1 cellular context compared by ENCODE assay signal in the genomic region with DNA sequence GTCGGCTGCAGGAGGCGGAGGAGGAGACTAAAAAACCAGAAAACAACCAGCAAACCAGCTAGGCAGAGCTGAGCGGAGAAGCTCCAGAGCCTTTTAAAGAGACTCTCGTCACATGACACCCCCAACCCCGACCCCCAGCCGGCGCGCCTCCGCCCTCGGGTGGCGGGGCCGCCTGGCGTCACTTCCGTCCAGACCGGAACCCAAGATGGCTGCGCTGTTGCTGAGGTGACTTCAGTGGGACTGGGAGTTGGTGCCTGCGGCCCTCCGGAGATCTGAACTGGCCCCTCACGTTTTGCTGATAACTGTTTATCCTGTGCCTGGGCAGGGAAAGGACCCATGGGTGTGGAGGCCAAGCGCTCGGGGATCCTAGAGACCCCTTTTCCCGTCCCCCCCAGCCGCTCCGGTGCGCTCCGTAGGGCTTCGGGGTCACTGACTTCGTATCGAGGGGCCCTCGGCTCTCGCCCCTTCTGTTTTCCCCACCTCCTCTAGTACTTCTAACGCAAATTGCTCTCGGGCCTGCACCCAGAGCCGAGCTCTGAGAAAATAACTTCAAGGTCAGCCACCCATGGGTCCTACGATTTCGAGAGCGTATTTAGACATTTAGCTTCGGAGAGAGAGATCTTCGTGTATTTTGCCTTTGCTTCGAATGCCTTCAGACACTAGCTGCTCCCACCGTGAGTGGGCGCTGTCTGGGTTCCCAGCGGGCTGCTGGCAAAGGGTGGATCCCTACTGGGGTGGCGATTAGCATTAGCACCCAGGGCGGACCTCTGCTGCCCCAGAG.
TF ChIP-seq lines count a peak whose summit lies in the region.

A gene with protein sequence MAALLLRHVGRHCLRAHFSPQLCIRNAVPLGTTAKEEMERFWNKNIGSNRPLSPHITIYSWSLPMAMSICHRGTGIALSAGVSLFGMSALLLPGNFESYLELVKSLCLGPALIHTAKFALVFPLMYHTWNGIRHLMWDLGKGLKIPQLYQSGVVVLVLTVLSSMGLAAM (plus strand): TSS at position 181 of the 781 bp plus-strand sequence. CDS start 25 bp downstream, at position 206.

TF ChIP-seq in K562, 482 proteins besides CTCF, POLR2A, EP300 and RAD21 (continued from another document and continues in another):
- TF ChIP-seq, protein P1, sequence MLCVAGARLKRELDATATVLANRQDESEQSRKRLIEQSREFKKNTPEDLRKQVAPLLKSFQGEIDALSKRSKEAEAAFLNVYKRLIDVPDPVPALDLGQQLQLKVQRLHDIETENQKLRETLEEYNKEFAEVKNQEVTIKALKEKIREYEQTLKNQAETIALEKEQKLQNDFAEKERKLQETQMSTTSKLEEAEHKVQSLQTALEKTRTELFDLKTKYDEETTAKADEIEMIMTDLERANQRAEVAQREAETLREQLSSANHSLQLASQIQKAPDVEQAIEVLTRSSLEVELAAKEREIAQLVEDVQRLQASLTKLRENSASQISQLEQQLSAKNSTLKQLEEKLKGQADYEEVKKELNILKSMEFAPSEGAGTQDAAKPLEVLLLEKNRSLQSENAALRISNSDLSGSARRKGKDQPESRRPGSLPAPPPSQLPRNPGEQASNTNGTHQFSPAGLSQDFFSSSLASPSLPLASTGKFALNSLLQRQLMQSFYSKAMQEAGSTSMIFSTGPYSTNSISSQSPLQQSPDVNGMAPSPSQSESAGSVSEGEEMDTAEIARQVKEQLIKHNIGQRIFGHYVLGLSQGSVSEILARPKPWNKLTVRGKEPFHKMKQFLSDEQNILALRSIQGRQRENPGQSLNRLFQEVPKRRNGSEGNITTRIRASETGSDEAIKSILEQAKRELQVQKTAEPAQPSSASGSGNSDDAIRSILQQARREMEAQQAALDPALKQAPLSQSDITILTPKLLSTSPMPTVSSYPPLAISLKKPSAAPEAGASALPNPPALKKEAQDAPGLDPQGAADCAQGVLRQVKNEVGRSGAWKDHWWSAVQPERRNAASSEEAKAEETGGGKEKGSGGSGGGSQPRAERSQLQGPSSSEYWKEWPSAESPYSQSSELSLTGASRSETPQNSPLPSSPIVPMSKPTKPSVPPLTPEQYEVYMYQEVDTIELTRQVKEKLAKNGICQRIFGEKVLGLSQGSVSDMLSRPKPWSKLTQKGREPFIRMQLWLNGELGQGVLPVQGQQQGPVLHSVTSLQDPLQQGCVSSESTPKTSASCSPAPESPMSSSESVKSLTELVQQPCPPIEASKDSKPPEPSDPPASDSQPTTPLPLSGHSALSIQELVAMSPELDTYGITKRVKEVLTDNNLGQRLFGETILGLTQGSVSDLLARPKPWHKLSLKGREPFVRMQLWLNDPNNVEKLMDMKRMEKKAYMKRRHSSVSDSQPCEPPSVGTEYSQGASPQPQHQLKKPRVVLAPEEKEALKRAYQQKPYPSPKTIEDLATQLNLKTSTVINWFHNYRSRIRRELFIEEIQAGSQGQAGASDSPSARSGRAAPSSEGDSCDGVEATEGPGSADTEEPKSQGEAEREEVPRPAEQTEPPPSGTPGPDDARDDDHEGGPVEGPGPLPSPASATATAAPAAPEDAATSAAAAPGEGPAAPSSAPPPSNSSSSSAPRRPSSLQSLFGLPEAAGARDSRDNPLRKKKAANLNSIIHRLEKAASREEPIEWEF (CRISPR knock-in tag; IDR thresholded peaks at IDR 0.05): no peak
- TF ChIP-seq RBM22 (IDR thresholded peaks at IDR 0.05; ENCODE audit: low read depth, low read length, poor library complexity, severe bottlenecking) (peak; percentile 67), NFRKB (IDR thresholded peaks at IDR 0.05; ENCODE audit: low read depth) (peak; percentile 92), ZNF778 (CRISPR knock-in tag; IDR thresholded peaks at IDR 0.05) (no peak), ZNF311 (CRISPR knock-in tag; IDR thresholded peaks at IDR 0.05) (no peak), ZBTB1 (CRISPR knock-in tag; IDR thresholded peaks at IDR 0.05; ENCODE audit: borderline replicate concordance, low read depth) (0 out of 2 replicates have a peak, but pooled peaks have one; percentile 21), JUNB (CRISPR knock-in tag; conservative IDR thresholded peaks at IDR 0.05) (no peak), CHD1 (IDR thresholded peaks at IDR 0.05; ENCODE audit: low read length) (peak; percentile 65), MTA1 (IDR thresholded peaks at IDR 0.05; ENCODE audit: borderline replicate concordance) (0 out of 2 replicates have a peak, but pooled peaks have one; percentile 32), HMGN3 (IDR thresholded peaks at IDR 0.05; ENCODE audit: borderline replicate concordance, extremely low read depth, insufficient read length, low read depth, low read length) (peak; percentile 88), ZNF589 (CRISPR knock-in tag; IDR thresholded peaks at IDR 0.05; ENCODE audit: low read depth) (peak; percentile 66), ZNF586 (CRISPR knock-in tag; conservative IDR thresholded peaks at IDR 0.05) (no peak), ZNF785 (CRISPR knock-in tag; IDR thresholded peaks at IDR 0.05) (no peak), FOXM1 (IDR thresholded peaks at IDR 0.05; ENCODE audit: low read depth) (no peak), FOXM1 (CRISPR knock-in tag; IDR thresholded peaks at IDR 0.05; ENCODE audit: low read depth) (no peak)
- TF ChIP-seq, protein P2, sequence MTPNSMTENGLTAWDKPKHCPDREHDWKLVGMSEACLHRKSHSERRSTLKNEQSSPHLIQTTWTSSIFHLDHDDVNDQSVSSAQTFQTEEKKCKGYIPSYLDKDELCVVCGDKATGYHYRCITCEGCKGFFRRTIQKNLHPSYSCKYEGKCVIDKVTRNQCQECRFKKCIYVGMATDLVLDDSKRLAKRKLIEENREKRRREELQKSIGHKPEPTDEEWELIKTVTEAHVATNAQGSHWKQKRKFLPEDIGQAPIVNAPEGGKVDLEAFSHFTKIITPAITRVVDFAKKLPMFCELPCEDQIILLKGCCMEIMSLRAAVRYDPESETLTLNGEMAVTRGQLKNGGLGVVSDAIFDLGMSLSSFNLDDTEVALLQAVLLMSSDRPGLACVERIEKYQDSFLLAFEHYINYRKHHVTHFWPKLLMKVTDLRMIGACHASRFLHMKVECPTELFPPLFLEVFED (CRISPR knock-in tag; conservative IDR thresholded peaks at IDR 0.05): no peak
- TF ChIP-seq, protein P3, sequence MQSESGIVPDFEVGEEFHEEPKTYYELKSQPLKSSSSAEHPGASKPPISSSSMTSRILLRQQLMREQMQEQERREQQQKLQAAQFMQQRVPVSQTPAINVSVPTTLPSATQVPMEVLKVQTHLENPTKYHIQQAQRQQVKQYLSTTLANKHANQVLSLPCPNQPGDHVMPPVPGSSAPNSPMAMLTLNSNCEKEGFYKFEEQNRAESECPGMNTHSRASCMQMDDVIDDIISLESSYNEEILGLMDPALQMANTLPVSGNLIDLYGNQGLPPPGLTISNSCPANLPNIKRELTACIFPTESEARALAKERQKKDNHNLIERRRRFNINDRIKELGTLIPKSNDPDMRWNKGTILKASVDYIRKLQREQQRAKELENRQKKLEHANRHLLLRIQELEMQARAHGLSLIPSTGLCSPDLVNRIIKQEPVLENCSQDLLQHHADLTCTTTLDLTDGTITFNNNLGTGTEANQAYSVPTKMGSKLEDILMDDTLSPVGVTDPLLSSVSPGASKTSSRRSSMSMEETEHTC (IDR thresholded peaks at IDR 0.05): peak; percentile 48; the same call in 1 of the 2 replicates
- TF ChIP-seq, protein P4, sequence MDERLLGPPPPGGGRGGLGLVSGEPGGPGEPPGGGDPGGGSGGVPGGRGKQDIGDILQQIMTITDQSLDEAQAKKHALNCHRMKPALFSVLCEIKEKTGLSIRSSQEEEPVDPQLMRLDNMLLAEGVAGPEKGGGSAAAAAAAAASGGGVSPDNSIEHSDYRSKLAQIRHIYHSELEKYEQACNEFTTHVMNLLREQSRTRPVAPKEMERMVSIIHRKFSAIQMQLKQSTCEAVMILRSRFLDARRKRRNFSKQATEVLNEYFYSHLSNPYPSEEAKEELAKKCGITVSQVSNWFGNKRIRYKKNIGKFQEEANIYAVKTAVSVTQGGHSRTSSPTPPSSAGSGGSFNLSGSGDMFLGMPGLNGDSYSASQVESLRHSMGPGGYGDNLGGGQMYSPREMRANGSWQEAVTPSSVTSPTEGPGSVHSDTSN (CRISPR knock-in tag; IDR thresholded peaks at IDR 0.05; ENCODE audit: low read depth): no peak
- TF ChIP-seq, protein P4 (tag; conservative IDR thresholded peaks at IDR 0.05; ENCODE audit: low read depth): no peak
- TF ChIP-seq, protein P5, sequence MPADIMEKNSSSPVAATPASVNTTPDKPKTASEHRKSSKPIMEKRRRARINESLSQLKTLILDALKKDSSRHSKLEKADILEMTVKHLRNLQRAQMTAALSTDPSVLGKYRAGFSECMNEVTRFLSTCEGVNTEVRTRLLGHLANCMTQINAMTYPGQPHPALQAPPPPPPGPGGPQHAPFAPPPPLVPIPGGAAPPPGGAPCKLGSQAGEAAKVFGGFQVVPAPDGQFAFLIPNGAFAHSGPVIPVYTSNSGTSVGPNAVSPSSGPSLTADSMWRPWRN (IDR thresholded peaks at IDR 0.05; ENCODE audit: low read depth): no peak
- TF ChIP-seq, protein P6, sequence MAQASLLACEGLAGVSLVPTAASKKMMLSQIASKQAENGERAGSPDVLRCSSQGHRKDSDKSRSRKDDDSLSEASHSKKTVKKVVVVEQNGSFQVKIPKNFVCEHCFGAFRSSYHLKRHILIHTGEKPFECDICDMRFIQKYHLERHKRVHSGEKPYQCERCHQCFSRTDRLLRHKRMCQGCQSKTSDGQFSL (CRISPR knock-in tag; IDR thresholded peaks at IDR 0.05): peak; percentile 79
- TF ChIP-seq, protein P6 (tag; IDR thresholded peaks at IDR 0.05): peak in 1 of 2 experiments; percentile 80; a peak in 2 of 4 replicates
- TF ChIP-seq, protein P7, sequence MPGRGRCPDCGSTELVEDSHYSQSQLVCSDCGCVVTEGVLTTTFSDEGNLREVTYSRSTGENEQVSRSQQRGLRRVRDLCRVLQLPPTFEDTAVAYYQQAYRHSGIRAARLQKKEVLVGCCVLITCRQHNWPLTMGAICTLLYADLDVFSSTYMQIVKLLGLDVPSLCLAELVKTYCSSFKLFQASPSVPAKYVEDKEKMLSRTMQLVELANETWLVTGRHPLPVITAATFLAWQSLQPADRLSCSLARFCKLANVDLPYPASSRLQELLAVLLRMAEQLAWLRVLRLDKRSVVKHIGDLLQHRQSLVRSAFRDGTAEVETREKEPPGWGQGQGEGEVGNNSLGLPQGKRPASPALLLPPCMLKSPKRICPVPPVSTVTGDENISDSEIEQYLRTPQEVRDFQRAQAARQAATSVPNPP (IDR thresholded peaks at IDR 0.05; ENCODE audit: borderline replicate concordance, insufficient read depth, insufficient read length): no peak
